1 cellular context compared by ENCODE assay signal in genomic region chr10:12592967-12593366, GRCh38.
TF ChIP-seq lines count a peak whose summit lies in the region.

No MANE protein-coding gene starts in this region.

TF ChIP-seq in K562, 482 proteins besides CTCF, POLR2A, EP300 and RAD21 (continued from another document):
- TF ChIP-seq, protein P1, sequence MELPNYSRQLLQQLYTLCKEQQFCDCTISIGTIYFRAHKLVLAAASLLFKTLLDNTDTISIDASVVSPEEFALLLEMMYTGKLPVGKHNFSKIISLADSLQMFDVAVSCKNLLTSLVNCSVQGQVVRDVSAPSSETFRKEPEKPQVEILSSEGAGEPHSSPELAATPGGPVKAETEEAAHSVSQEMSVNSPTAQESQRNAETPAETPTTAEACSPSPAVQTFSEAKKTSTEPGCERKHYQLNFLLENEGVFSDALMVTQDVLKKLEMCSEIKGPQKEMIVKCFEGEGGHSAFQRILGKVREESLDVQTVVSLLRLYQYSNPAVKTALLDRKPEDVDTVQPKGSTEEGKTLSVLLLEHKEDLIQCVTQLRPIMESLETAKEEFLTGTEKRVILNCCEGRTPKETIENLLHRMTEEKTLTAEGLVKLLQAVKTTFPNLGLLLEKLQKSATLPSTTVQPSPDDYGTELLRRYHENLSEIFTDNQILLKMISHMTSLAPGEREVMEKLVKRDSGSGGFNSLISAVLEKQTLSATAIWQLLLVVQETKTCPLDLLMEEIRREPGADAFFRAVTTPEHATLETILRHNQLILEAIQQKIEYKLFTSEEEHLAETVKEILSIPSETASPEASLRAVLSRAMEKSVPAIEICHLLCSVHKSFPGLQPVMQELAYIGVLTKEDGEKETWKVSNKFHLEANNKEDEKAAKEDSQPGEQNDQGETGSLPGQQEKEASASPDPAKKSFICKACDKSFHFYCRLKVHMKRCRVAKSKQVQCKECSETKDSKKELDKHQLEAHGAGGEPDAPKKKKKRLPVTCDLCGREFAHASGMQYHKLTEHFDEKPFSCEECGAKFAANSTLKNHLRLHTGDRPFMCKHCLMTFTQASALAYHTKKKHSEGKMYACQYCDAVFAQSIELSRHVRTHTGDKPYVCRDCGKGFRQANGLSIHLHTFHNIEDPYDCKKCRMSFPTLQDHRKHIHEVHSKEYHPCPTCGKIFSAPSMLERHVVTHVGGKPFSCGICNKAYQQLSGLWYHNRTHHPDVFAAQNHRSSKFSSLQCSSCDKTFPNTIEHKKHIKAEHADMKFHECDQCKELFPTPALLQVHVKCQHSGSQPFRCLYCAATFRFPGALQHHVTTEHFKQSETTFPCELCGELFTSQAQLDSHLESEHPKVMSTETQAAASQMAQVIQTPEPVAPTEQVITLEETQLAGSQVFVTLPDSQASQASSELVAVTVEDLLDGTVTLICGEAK (IDR thresholded peaks at IDR 0.05): peak; percentile 58
- TF ChIP-seq, protein P1 (CRISPR knock-in tag; IDR thresholded peaks at IDR 0.05): no peak
